In genomic region chr22:44270556-44270880, GRCh38 we compare ENCODE assay signal across 31 cellular contexts. TPM values are rescaled to one million over a fixed set of nuclear protein-coding genes. Genes with fewer than 3 reads are reported as not detected.
"Had no signal": no experiment of that assay in that cellular context is flagged by ENCODE, and none has a peak within 500 bp of the region (broad histone marks: within the 10 kb centered on the region; RNA-seq: fewer than 3 reads in every experiment).

No MANE protein-coding gene starts in this region.

- H3K4me2 ChIP-seq: smooth muscle cell had no signal

- H3K27me3 ChIP-seq: dorsolateral prefrontal cortex, esophagus muscularis mucosa, gastroesophageal sphincter, right atrium auricular region, testis had no signal

- H2AFZ ChIP-seq: parathyroid adenoma had no signal

- H3K79me2 ChIP-seq: parathyroid adenoma had no signal

- H3K27ac Mint-ChIP-seq: naive thymus-derived CD8-positive, alpha-beta T cell; stimulated activated effector memory CD8-positive, alpha-beta T cell treated with anti-CD3 and anti-CD28 coated beads, Interleukin-12 subunit alpha, Interleukin-12 subunit beta, amount 100 ng/mL, for 72 hours; type B pancreatic cell had no signal

- H3K4me3 Mint-ChIP-seq: naive thymus-derived CD8-positive, alpha-beta T cell; stimulated activated effector memory CD8-positive, alpha-beta T cell treated with anti-CD3 and anti-CD28 coated beads, Interleukin-12 subunit alpha, Interleukin-12 subunit beta, amount 100 ng/mL, for 72 hours; type B pancreatic cell had no signal

- FAIRE-seq: colon, endothelial cell of umbilical vein, islet of Langerhans had no signal

- H3K4me3 ChIP-seq: dorsolateral prefrontal cortex, esophagus muscularis mucosa, gastroesophageal sphincter, heart right ventricle, left lung, prostate gland, right atrium auricular region, smooth muscle cell, stomach, testis, tibial artery had no signal

- H3K9me3 Mint-ChIP-seq: naive thymus-derived CD8-positive, alpha-beta T cell; stimulated activated effector memory CD8-positive, alpha-beta T cell treated with anti-CD3 and anti-CD28 coated beads, Interleukin-12 subunit alpha, Interleukin-12 subunit beta, amount 100 ng/mL, for 72 hours; type B pancreatic cell had no signal

- ATAC-seq: foreskin keratinocyte; gastroesophageal sphincter; heart right ventricle; left cardiac atrium; left lung; naive thymus-derived CD8-positive, alpha-beta T cell; sciatic nerve had no signal

- H3K4me1 Mint-ChIP-seq: stimulated activated effector memory CD8-positive, alpha-beta T cell treated with anti-CD3 and anti-CD28 coated beads, Interleukin-12 subunit alpha, Interleukin-12 subunit beta, amount 100 ng/mL, for 72 hours had no signal

- H3K9ac ChIP-seq: parathyroid adenoma had no signal

- DNase-seq: cerebellar nuclear complex; effector CD4-positive, alpha-beta T cell; foreskin keratinocyte; heart right ventricle; hippocampal formation; left cardiac atrium; mammary epithelial cell; mesendoderm; midbrain; stimulated activated CD4-positive, alpha-beta T cell treated with anti-CD3 and anti-CD28 coated beads, Interleukin-2, amount 100 ng/mL, for 24 hours; stimulated activated CD4-positive, alpha-beta T cell treated with anti-CD3 and anti-CD28 coated beads, Interleukin-4, amount 100 ng/mL, for 24 hours; stimulated activated naive CD4-positive, alpha-beta T cell treated with Interleukin-2 at 50 U/mL for 16 hours; stomach; testis; tibial artery had no signal

- H3K36me3 Mint-ChIP-seq: naive thymus-derived CD8-positive, alpha-beta T cell; stimulated activated effector memory CD8-positive, alpha-beta T cell treated with anti-CD3 and anti-CD28 coated beads, Interleukin-12 subunit alpha, Interleukin-12 subunit beta, amount 100 ng/mL, for 72 hours; type B pancreatic cell had no signal

- H3K9me3 ChIP-seq: esophagus muscularis mucosa, gastroesophageal sphincter, left lung, prostate gland, right atrium auricular region, stomach, testis, tibial artery had no signal

- H3K27ac ChIP-seq: dorsolateral prefrontal cortex, esophagus muscularis mucosa, foreskin keratinocyte, gastroesophageal sphincter, heart right ventricle, left lung, parathyroid adenoma, prostate gland, right atrium auricular region, stomach, testis, tibial artery had no signal

- H3K4me1 ChIP-seq: foreskin keratinocyte, left lung, parathyroid adenoma, prostate gland, right atrium auricular region, testis, tibial artery had no signal

- H3K36me3 ChIP-seq: gastroesophageal sphincter, heart right ventricle, left lung, prostate gland, right atrium auricular region, stomach, tibial artery had no signal

RNA-seq across cellular contexts. Expression of gene SHISAL1, which starts 42.2 kb away (rescaled TPM):
- total RNA-seq: epithelial cell of proximal tubule; foreskin keratinocyte; naive thymus-derived CD8-positive, alpha-beta T cell had no signal
- polyA plus RNA-seq: naive thymus-derived CD8-positive, alpha-beta T cell had no signal
